ENCODE assay signal across 10 cellular contexts in genomic region chr17:12342609-12343248, GRCh38.
DNase-seq lines count a peak whose midpoint lies in the region; ATAC-seq and TF ChIP-seq lines count a peak whose summit lies in the region.
"Had no signal": no experiment of that assay in that cellular context is flagged by ENCODE, and none has a peak within 500 bp of the region (broad histone marks: within the 10 kb centered on the region; RNA-seq: fewer than 3 reads in every experiment).

No MANE protein-coding gene starts in this region.

- BruUV-seq in PC-3 (replicated peaks; lab: Mats Ljungman, UMichigan): no TSS peak

- H3K79me2 ChIP-seq in PC-3 (ENCODE audit: low read length): no peaks in the 10 kb centered on the region

- in situ Hi-C loops in ACHN (cut with HindIII; ENCODE audit: low pct_ligation_motif_present, low pct_unique_long_range_greater_than_20kb, low sequenced_read_pairs): no loop called here

- H3K4me2 ChIP-seq in PC-3 (ENCODE audit: low read length): no peak overlapping the region

- H4K20me1 ChIP-seq in PC-3 (ENCODE audit: low read length): no peaks in the 10 kb centered on the region

- POLR2A ChIA-PET in PC-3 (lab: Charles Lee; ENCODE audit: unreplicated experiment): no interaction called here

- no peak overlapping the region for H3K27ac ChIP-seq in PC-3 (ENCODE audit: low read length)

- no peak overlapping the region for H3K9ac ChIP-seq in PC-3 (ENCODE audit: low read length)

- no peaks in the 10 kb centered on the region for H3F3A ChIP-seq in PC-3 (ENCODE audit: low read length, unreplicated experiment)

- no peaks in the 10 kb centered on the region for H3K36me3 ChIP-seq in PC-3 (ENCODE audit: low read depth, low read length)

- no peak overlapping the region for H2AFZ ChIP-seq in PC-3 (ENCODE audit: low read length)

- CTCF ChIA-PET in PC-3 (lab: Charles Lee): no interaction called here

- H3K27me3 ChIP-seq in PC-3 (ENCODE audit: low read length): no peaks in the 10 kb centered on the region

- ATAC-seq in PC-3: no peak
- no peak for ATAC-seq in HG02798 (IDR thresholded peaks at IDR 0.05; ENCODE audit: poor library complexity, unreplicated experiment)
- ATAC-seq in GM21825 (IDR thresholded peaks at IDR 0.05; ENCODE audit: unreplicated experiment): no peak

- H3K9me3 ChIP-seq in PC-3 (ENCODE audit: low read length): 0 out of 2 replicates have a peak, but pooled peaks cover 4% of the 10 kb centered on the region

- no peaks in the 10 kb centered on the region for H3K9me2 ChIP-seq in PC-3 (replicated peaks; ENCODE audit: low read length)

- no peaks in the 10 kb centered on the region for H3K4me1 ChIP-seq in PC-3 (ENCODE audit: insufficient read depth, low read length)

- intact Hi-C loops in PC-3 (cut with micrococcal nuclease): no loop called here

- DNase-seq in ACHN (peak; percentile 34), GM12864 (ENCODE audit: low read depth) (peak; percentile 8), PC-3 (peak; percentile 27), iPS-NIHi11 (ENCODE audit: low spot score) (peak; percentile 78), C1 segment of cervical spinal cord (lab: John Stamatoyannopoulos, UW) (no peak)
- no peak for DNase-seq in effector CD4-positive, alpha-beta T cell
- DNase-seq: activated CD8-positive, alpha-beta memory T cell treated with anti-CD3 and anti-CD28 coated beads, Interleukin-2, amount 50 U/mL, for 48 hours; NCI-H1417 treated with DMSO at 0.1 percent for 48 hours had no signal

- no peak overlapping the region for H3K4me3 ChIP-seq in GM12864 (ENCODE audit: low read depth, low read length)
- no peak overlapping the region for H3K4me3 ChIP-seq in PC-3 (ENCODE audit: low read length)

- TF ChIP-seq CTCF in GM12864 (IDR thresholded peaks at IDR 0.05; ENCODE audit: low read depth, low read length, missing control alignments) (peak; percentile 81), PC-3 (conservative IDR thresholded peaks at IDR 0.05; ENCODE audit: low read depth, low read length) (peak; percentile 54; the same call in 1 of the 2 replicates)

Comparison
In these comparisons a context has a peak if more than half of its experiments do, and no peak if none do; other contexts are left out.
1. DNase-seq: peak in ACHN (single experiment), GM12864 (single experiment), PC-3 (single experiment) and iPS-NIHi11 (single experiment); none in C1 segment of cervical spinal cord (0 of 14) and effector CD4-positive, alpha-beta T cell (single experiment).